11 cellular contexts compared by ENCODE assay signal in genomic region chr9:12817702-12818101, GRCh38. TPM values are rescaled to one million over a fixed set of nuclear protein-coding genes. Genes with fewer than 3 reads are reported as not detected.
DNase-seq lines count a peak whose midpoint lies in the region; ATAC-seq and TF ChIP-seq lines count a peak whose summit lies in the region.
"Had no signal": no experiment of that assay in that cellular context is flagged by ENCODE, and none has a peak within 500 bp of the region (broad histone marks: within the 10 kb centered on the region; RNA-seq: fewer than 3 reads in every experiment).

No MANE protein-coding gene starts in this region.

- ATAC-seq in GM18909 (IDR thresholded peaks at IDR 0.05; ENCODE audit: poor library complexity, unreplicated experiment) (no peak), HG03196 (IDR thresholded peaks at IDR 0.05; ENCODE audit: unreplicated experiment) (no peak), GM21786 (IDR thresholded peaks at IDR 0.05; ENCODE audit: unreplicated experiment) (no peak)
- ATAC-seq: activated T-helper 17 cell treated with anti-CD3 and anti-CD28 coated beads, Interleukin-2, amount 50 U/mL, for 72 hours; natural killer cell treated with Interleukin-12 subunit alpha and Interleukin-12 subunit beta and Interleukin-15 and Interleukin-18, amount 100 ng/mL, for 72 hours had no signal

- TF ChIP-seq POLR2A in breast epithelium (IDR thresholded peaks at IDR 0.05) (no peak), spleen (IDR thresholded peaks at IDR 0.05) (no peak)

- DNase-seq in NCI-H510A (lab: John Stamatoyannopoulos, UW) (peak; percentile 39), breast epithelium (ENCODE audit: low spot score in 2 of 2) (peak in 1 of 2 donors; percentile 26), kidney glomerular epithelial cell (lab: John Stamatoyannopoulos, UW) (peak; percentile 90), spleen (no peak)
- no peak for DNase-seq in activated CD4-positive, alpha-beta T cell treated with anti-CD3 and anti-CD28 coated beads, Interleukin-2, amount 10 ng/mL, durations not matched to agents 24 days and 14 days
- DNase-seq: GF-D8 had no signal

- H3K4me1 ChIP-seq in breast epithelium = peaks cover 0 to 7% of the 10 kb centered on the region in 2 donors
- peaks cover 0 to 14% (median 2%) of the 10 kb centered on the region in 6 donors for H3K4me1 ChIP-seq in spleen

- H3K4me3 Mint-ChIP-seq in activated CD4-positive, alpha-beta T cell treated with anti-CD3 and anti-CD28 coated beads, Interleukin-2, amount 10 ng/mL, durations not matched to agents 24 days and 14 days = no peak overlapping the region
- H3K4me3 Mint-ChIP-seq: activated T-helper 17 cell treated with anti-CD3 and anti-CD28 coated beads, Interleukin-2, amount 50 U/mL, for 72 hours; natural killer cell treated with Interleukin-12 subunit alpha and Interleukin-12 subunit beta and Interleukin-15 and Interleukin-18, amount 100 ng/mL, for 72 hours had no signal

- no peaks in the 10 kb centered on the region for H3K27me3 Mint-ChIP-seq in activated CD4-positive, alpha-beta T cell treated with anti-CD3 and anti-CD28 coated beads, Interleukin-2, amount 10 ng/mL, durations not matched to agents 24 days and 14 days
- H3K27me3 Mint-ChIP-seq: activated T-helper 17 cell treated with anti-CD3 and anti-CD28 coated beads, Interleukin-2, amount 50 U/mL, for 72 hours; natural killer cell treated with Interleukin-12 subunit alpha and Interleukin-12 subunit beta and Interleukin-15 and Interleukin-18, amount 100 ng/mL, for 72 hours had no signal

- H3K4me3 ChIP-seq in breast epithelium = no peak overlapping the region
- H3K4me3 ChIP-seq in spleen = no peak overlapping the region

- H3K27ac Mint-ChIP-seq in activated CD4-positive, alpha-beta T cell treated with anti-CD3 and anti-CD28 coated beads, Interleukin-2, amount 10 ng/mL, durations not matched to agents 24 days and 14 days = no peak overlapping the region
- H3K27ac Mint-ChIP-seq: activated T-helper 17 cell treated with anti-CD3 and anti-CD28 coated beads, Interleukin-2, amount 50 U/mL, for 72 hours; natural killer cell treated with Interleukin-12 subunit alpha and Interleukin-12 subunit beta and Interleukin-15 and Interleukin-18, amount 100 ng/mL, for 72 hours had no signal

- H3K9me3 Mint-ChIP-seq in activated CD4-positive, alpha-beta T cell treated with anti-CD3 and anti-CD28 coated beads, Interleukin-2, amount 10 ng/mL, durations not matched to agents 24 days and 14 days = peaks cover 4% of the 10 kb centered on the region

- peak overlapping the region; percentile 49 to 73 for H3K27ac ChIP-seq in breast epithelium
- peak overlapping the region in 5 of 8 donors; percentile 12 to 34 (median 29) for H3K27ac ChIP-seq in spleen

- H3K36me3 Mint-ChIP-seq in activated CD4-positive, alpha-beta T cell treated with anti-CD3 and anti-CD28 coated beads, Interleukin-2, amount 10 ng/mL, durations not matched to agents 24 days and 14 days (ENCODE audit: low read depth) = no peaks in the 10 kb centered on the region
- H3K36me3 Mint-ChIP-seq: natural killer cell treated with Interleukin-12 subunit alpha and Interleukin-12 subunit beta and Interleukin-15 and Interleukin-18, amount 100 ng/mL, for 72 hours had no signal

- H3K4me1 Mint-ChIP-seq in activated CD4-positive, alpha-beta T cell treated with anti-CD3 and anti-CD28 coated beads, Interleukin-2, amount 10 ng/mL, durations not matched to agents 24 days and 14 days = no peaks in the 10 kb centered on the region
- H3K4me1 Mint-ChIP-seq: activated T-helper 17 cell treated with anti-CD3 and anti-CD28 coated beads, Interleukin-2, amount 50 U/mL, for 72 hours had no signal

- H3K27me3 ChIP-seq in breast epithelium (no peaks in the 10 kb centered on the region), spleen (replicated peaks in 1 of 7) (no peaks in the 10 kb centered on the region)

- WGBS in spleen, 5 donors = 73 to 83% (median 82%) methylated on average over 9 of the region's 9 CpGs

- H3K36me3 ChIP-seq in breast epithelium = no peaks in the 10 kb centered on the region
- H3K36me3 ChIP-seq in spleen = no peaks in the 10 kb centered on the region

- intact Hi-C loops in breast epithelium (cut with DNase I; ENCODE audit: low total_unique reads) (no loop called here), spleen (cut with DNase I; ENCODE audit: low total_unique reads) (no loop called here)
- intact Hi-C loops in activated CD4-positive, alpha-beta T cell treated with anti-CD3 and anti-CD28 coated beads, Interleukin-2, amount 10 ng/mL, durations not matched to agents 24 days and 14 days (cut with micrococcal nuclease) = no loop called here

- TF ChIP-seq CTCF in breast epithelium (IDR thresholded peaks at IDR 0.05) (no peak), spleen (IDR thresholded peaks at IDR 0.05 in 8 of 11, conservative IDR thresholded peaks at IDR 0.05 in 3 of 11) (no peak)

- H3K9me3 ChIP-seq in breast epithelium = no peaks in the 10 kb centered on the region
- no peaks in the 10 kb centered on the region for H3K9me3 ChIP-seq in spleen

RNA-seq across cellular contexts. Expression of gene LURAP1L, which starts 42.9 kb away (rescaled TPM):
- 10 to 100 TPM; 12.3 to 25.2 (median 24.1) TPM for total RNA-seq in breast epithelium
- 10 to 100 TPM; 10.3 to 34.0 (median 16.9) TPM for total RNA-seq in spleen
- polyA plus RNA-seq in spleen = 1 to 10 TPM; 5.6 to 8.1 (median 5.8) TPM
- not detected in 2 replicates for total RNA-seq in activated CD4-positive, alpha-beta T cell treated with anti-CD3 and anti-CD28 coated beads, Interleukin-2, amount 10 ng/mL, durations not matched to agents 24 days and 14 days
- total RNA-seq: activated T-helper 17 cell treated with anti-CD3 and anti-CD28 coated beads, Interleukin-2, amount 50 U/mL, for 72 hours; natural killer cell treated with Interleukin-12 subunit alpha and Interleukin-12 subunit beta and Interleukin-15 and Interleukin-18, amount 100 ng/mL, for 72 hours had no signal

Comparison
In these comparisons a context has a peak if more than half of its experiments do, and no peak if none do; other contexts are left out.
1. DNase-seq: peak in NCI-H510A (single experiment) and kidney glomerular epithelial cell (single experiment); none in spleen (single experiment) and activated CD4-positive, alpha-beta T cell treated with anti-CD3 and anti-CD28 coated beads, Interleukin-2, amount 10 ng/mL, durations not matched to agents 24 days and 14 days (single experiment).
2. RNA of gene LURAP1L, which starts 42.9 kb away (total RNA-seq): 12.3 to 25.2 TPM in breast epithelium and 10.3 to 34.0 TPM in spleen; not detected in activated CD4-positive, alpha-beta T cell treated with anti-CD3 and anti-CD28 coated beads, Interleukin-2, amount 10 ng/mL, durations not matched to agents 24 days and 14 days; every median in the first group is over 10 times any median in the second.